Comparison of ENCODE assay signal across 1 cellular context in genomic region chr17:39653662-39654331, GRCh38.
A peak's percentile ranks its signal among the peaks of the same experiment; 100 is the strongest.
TF ChIP-seq lines count a peak whose summit lies in the region.

No MANE protein-coding gene starts in this region.

TF ChIP-seq in HepG2, 621 proteins besides CTCF, POLR2A, EP300 and RAD21 (continued from another document and continues in another):
- TF ChIP-seq FOXO4 (CRISPR knock-in tag; conservative IDR thresholded peaks at IDR 0.05) (no peak), RAD51 (IDR thresholded peaks at IDR 0.05; ENCODE audit: borderline replicate concordance) (no peak), ZNF740 (CRISPR knock-in tag; IDR thresholded peaks at IDR 0.05) (peak; percentile 74; the same call in 1 of the 2 replicates), GPBP1L1 (CRISPR knock-in tag; IDR thresholded peaks at IDR 0.05) (no peak), CHCHD3 (CRISPR knock-in tag; IDR thresholded peaks at IDR 0.05) (no peak), KLF6 (CRISPR knock-in tag; IDR thresholded peaks at IDR 0.05) (no peak), THAP8 (CRISPR knock-in tag; IDR thresholded peaks at IDR 0.05; ENCODE audit: borderline replicate concordance) (no peak), PRMT3 (CRISPR knock-in tag; IDR thresholded peaks at IDR 0.05; ENCODE audit: borderline replicate concordance, low read depth) (no peak), ZNF260 (CRISPR knock-in tag; IDR thresholded peaks at IDR 0.05; ENCODE audit: borderline replicate concordance, low read depth) (no peak), MLXIP (CRISPR knock-in tag; IDR thresholded peaks at IDR 0.05; ENCODE audit: borderline replicate concordance) (no peak), ZNF703 (CRISPR knock-in tag; IDR thresholded peaks at IDR 0.05; ENCODE audit: borderline replicate concordance) (no peak), ZNF782 (CRISPR knock-in tag; IDR thresholded peaks at IDR 0.05; ENCODE audit: borderline replicate concordance) (no peak), NPAS2 (CRISPR knock-in tag; IDR thresholded peaks at IDR 0.05; ENCODE audit: borderline replicate concordance) (no peak), ZNF841 (CRISPR knock-in tag; IDR thresholded peaks at IDR 0.05; ENCODE audit: borderline replicate concordance) (no peak), ETS1 (CRISPR knock-in tag; IDR thresholded peaks at IDR 0.05) (no peak), MED8 (CRISPR knock-in tag; IDR thresholded peaks at IDR 0.05; ENCODE audit: insufficient replicate concordance) (no peak), MEIS1 (CRISPR knock-in tag; IDR thresholded peaks at IDR 0.05; ENCODE audit: borderline replicate concordance) (no peak), BRCA1 (CRISPR knock-in tag; IDR thresholded peaks at IDR 0.05) (no peak), ZNF335 (CRISPR knock-in tag; IDR thresholded peaks at IDR 0.05) (no peak), ZNF572 (CRISPR knock-in tag; IDR thresholded peaks at IDR 0.05) (no peak; the same call in 1 of the 2 replicates), ZNF546 (CRISPR knock-in tag; conservative IDR thresholded peaks at IDR 0.05) (no peak), ZSCAN25 (CRISPR knock-in tag; IDR thresholded peaks at IDR 0.05) (no peak), ZBTB2 (CRISPR knock-in tag; IDR thresholded peaks at IDR 0.05; ENCODE audit: low read depth) (no peak), ZNF543 (CRISPR knock-in tag; IDR thresholded peaks at IDR 0.05) (no peak), ZNF354B (CRISPR knock-in tag; IDR thresholded peaks at IDR 0.05) (no peak), SMAD3 (CRISPR knock-in tag; IDR thresholded peaks at IDR 0.05) (no peak), KDM4B (CRISPR knock-in tag; IDR thresholded peaks at IDR 0.05) (no peak), GABPA (IDR thresholded peaks at IDR 0.05; ENCODE audit: low read depth, low read length) (no peak), GABPA (CRISPR knock-in tag; IDR thresholded peaks at IDR 0.05; ENCODE audit: low read depth) (peak; percentile 44), MTF1 (CRISPR knock-in tag; IDR thresholded peaks at IDR 0.05) (no peak), MED13 (CRISPR knock-in tag; IDR thresholded peaks at IDR 0.05) (no peak), ZNF558 (CRISPR knock-in tag; IDR thresholded peaks at IDR 0.05; ENCODE audit: borderline replicate concordance) (no peak), IRF2 (CRISPR knock-in tag; IDR thresholded peaks at IDR 0.05) (peak; percentile 53; the same call in 1 of the 2 replicates), ZBTB42 (CRISPR knock-in tag; IDR thresholded peaks at IDR 0.05) (no peak), ZNF296 (CRISPR knock-in tag; conservative IDR thresholded peaks at IDR 0.05) (no peak), YEATS2 (CRISPR knock-in tag; IDR thresholded peaks at IDR 0.05; ENCODE audit: borderline replicate concordance) (0 out of 2 replicates have a peak, but pooled peaks have one; percentile 27), ZNF362 (CRISPR knock-in tag; IDR thresholded peaks at IDR 0.05; ENCODE audit: borderline replicate concordance) (no peak), NR1H2 (CRISPR knock-in tag; IDR thresholded peaks at IDR 0.05; ENCODE audit: borderline replicate concordance, low read depth) (no peak; the same call in 1 of the 2 replicates)
- TF ChIP-seq, protein P1, sequence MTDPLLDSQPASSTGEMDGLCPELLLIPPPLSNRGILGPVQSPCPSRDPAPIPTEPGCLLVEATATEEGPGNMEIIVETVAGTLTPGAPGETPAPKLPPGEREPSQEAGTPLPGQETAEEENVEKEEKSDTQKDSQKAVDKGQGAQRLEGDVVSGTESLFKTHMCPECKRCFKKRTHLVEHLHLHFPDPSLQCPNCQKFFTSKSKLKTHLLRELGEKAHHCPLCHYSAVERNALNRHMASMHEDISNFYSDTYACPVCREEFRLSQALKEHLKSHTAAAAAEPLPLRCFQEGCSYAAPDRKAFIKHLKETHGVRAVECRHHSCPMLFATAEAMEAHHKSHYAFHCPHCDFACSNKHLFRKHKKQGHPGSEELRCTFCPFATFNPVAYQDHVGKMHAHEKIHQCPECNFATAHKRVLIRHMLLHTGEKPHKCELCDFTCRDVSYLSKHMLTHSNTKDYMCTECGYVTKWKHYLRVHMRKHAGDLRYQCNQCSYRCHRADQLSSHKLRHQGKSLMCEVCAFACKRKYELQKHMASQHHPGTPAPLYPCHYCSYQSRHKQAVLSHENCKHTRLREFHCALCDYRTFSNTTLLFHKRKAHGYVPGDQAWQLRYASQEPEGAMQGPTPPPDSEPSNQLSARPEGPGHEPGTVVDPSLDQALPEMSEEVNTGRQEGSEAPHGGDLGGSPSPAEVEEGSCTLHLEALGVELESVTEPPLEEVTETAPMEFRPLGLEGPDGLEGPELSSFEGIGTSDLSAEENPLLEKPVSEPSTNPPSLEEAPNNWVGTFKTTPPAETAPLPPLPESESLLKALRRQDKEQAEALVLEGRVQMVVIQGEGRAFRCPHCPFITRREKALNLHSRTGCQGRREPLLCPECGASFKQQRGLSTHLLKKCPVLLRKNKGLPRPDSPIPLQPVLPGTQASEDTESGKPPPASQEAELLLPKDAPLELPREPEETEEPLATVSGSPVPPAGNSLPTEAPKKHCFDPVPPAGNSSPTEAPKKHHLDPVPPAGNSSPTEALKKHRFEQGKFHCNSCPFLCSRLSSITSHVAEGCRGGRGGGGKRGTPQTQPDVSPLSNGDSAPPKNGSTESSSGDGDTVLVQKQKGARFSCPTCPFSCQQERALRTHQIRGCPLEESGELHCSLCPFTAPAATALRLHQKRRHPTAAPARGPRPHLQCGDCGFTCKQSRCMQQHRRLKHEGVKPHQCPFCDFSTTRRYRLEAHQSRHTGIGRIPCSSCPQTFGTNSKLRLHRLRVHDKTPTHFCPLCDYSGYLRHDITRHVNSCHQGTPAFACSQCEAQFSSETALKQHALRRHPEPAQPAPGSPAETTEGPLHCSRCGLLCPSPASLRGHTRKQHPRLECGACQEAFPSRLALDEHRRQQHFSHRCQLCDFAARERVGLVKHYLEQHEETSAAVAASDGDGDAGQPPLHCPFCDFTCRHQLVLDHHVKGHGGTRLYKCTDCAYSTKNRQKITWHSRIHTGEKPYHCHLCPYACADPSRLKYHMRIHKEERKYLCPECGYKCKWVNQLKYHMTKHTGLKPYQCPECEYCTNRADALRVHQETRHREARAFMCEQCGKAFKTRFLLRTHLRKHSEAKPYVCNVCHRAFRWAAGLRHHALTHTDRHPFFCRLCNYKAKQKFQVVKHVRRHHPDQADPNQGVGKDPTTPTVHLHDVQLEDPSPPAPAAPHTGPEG (CRISPR knock-in tag; IDR thresholded peaks at IDR 0.05) = no peak
- TF ChIP-seq, protein P2, sequence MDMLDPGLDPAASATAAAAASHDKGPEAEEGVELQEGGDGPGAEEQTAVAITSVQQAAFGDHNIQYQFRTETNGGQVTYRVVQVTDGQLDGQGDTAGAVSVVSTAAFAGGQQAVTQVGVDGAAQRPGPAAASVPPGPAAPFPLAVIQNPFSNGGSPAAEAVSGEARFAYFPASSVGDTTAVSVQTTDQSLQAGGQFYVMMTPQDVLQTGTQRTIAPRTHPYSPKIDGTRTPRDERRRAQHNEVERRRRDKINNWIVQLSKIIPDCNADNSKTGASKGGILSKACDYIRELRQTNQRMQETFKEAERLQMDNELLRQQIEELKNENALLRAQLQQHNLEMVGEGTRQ (IDR thresholded peaks at IDR 0.05; ENCODE audit: low read depth, low read length) = no peak
- TF ChIP-seq, protein P2 (CRISPR knock-in tag; IDR thresholded peaks at IDR 0.05; ENCODE audit: borderline replicate concordance) = no peak
- TF ChIP-seq, protein P3, sequence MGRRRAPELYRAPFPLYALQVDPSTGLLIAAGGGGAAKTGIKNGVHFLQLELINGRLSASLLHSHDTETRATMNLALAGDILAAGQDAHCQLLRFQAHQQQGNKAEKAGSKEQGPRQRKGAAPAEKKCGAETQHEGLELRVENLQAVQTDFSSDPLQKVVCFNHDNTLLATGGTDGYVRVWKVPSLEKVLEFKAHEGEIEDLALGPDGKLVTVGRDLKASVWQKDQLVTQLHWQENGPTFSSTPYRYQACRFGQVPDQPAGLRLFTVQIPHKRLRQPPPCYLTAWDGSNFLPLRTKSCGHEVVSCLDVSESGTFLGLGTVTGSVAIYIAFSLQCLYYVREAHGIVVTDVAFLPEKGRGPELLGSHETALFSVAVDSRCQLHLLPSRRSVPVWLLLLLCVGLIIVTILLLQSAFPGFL (CRISPR knock-in tag; IDR thresholded peaks at IDR 0.05) = no peak
- TF ChIP-seq, protein P4, sequence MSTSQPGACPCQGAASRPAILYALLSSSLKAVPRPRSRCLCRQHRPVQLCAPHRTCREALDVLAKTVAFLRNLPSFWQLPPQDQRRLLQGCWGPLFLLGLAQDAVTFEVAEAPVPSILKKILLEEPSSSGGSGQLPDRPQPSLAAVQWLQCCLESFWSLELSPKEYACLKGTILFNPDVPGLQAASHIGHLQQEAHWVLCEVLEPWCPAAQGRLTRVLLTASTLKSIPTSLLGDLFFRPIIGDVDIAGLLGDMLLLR (CRISPR knock-in tag; IDR thresholded peaks at IDR 0.05) = no peak
